1 cellular context compared by ENCODE assay signal in the genomic region with DNA sequence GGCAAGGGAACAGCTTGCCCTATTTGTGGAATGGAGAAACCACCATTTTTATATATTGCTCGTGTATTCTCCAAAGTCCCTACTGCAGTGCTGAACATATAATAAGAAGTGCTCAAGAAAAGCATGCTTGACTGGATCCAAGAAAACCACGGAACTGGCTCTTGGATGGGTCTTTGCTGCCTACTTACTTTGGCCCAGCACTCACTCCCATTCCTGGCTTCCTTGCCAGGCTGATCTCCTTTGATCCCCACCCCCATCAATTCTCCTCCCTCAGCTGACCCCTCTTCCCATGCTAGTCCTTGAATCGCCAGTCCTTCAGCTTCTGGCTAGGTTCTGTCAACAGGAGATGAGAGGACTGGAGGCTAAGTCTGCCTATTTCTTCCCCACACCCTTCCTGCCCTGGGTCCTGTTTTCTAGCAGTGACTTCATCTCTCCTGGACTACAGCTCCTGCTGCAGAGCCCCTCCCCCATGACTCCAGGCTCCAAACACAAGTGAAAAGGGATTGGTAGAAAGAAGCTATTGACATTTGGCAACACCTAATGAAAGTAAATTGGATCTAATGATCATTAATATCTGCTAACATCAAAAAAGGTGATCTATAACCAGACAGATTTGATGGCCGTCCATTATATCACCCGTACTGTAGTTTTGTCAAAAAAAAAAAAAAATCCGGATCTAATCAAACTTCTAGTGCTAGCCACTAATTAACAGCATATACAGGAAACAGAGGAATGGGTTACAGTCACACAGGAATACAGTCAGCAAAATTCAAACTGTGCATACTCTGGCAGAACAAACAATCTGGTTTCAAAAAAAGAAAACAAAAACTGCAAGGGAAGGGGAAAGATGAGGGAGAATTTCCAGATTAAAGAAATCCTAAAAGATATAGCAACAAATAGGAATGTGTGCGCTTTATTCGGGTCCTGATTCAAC.
TF ChIP-seq lines count a peak whose summit lies in the region.

No MANE protein-coding gene starts in this region.

TF ChIP-seq in IMR-90, 13 proteins besides CTCF, POLR2A, EP300 and RAD21:
- TF ChIP-seq BHLHE40 (IDR thresholded peaks at IDR 0.05; ENCODE audit: low read depth, low read length) (no peak), MAFK (IDR thresholded peaks at IDR 0.05; ENCODE audit: low read depth, low read length) (no peak)
TF ChIP-seq in IMR-90: peak in this region for 0.
